Comparison of ENCODE assay signal across 11 cellular contexts in genomic region chr11:61092280-61092766, GRCh38. TPM values are rescaled to one million over a fixed set of nuclear protein-coding genes. Genes with fewer than 3 reads are reported as not detected.
A peak's percentile ranks its signal among the peaks of the same experiment; 100 is the strongest.
DNase-seq lines count a peak whose midpoint lies in the region; ATAC-seq and TF ChIP-seq lines count a peak whose summit lies in the region.
"Had no signal": no experiment of that assay in that cellular context is flagged by ENCODE, and none has a peak within 500 bp of the region (broad histone marks: within the 10 kb centered on the region; RNA-seq: fewer than 3 reads in every experiment).

No MANE protein-coding gene starts in this region.

- H3K27me3 Mint-ChIP-seq in activated T-cell treated with anti-CD3 and anti-CD28 coated beads, Interleukin-2, amount 50 U/mL, for 72 hours (ENCODE audit: low read depth): no peaks in the 10 kb centered on the region
- H3K27me3 Mint-ChIP-seq: type B pancreatic cell had no signal

- DNase-seq in activated T-cell treated with anti-CD3 and anti-CD28 coated beads, Interleukin-2, amount 50 U/mL, for 72 hours: peak; percentile 70 to 74
- DNase-seq in stimulated activated CD4-positive, alpha-beta T cell treated with anti-CD3 and anti-CD28 coated beads, Interleukin-1b, Interleukin-23, amount 100 ng/mL, for 48 hours: peak; percentile 69
- no peak for DNase-seq in NAMALWA (ENCODE audit: low spot score)
- DNase-seq in hepatocyte (ENCODE audit: low spot score): no peak
- no peak for DNase-seq in NCI-H2081 treated with DMSO at 0.1 percent for 48 hours (lab: John Stamatoyannopoulos, UW)
- no peak for DNase-seq in NCI-H226
- DNase-seq: immature natural killer cell, NCI-H1930 had no signal

- no peaks in the 10 kb centered on the region for H3K9me3 ChIP-seq in hepatocyte (ENCODE audit: low read depth)

- ATAC-seq in GM18498 (IDR thresholded peaks at IDR 0.05; ENCODE audit: unreplicated experiment): peak; percentile 34
- ATAC-seq in HG03045 (IDR thresholded peaks at IDR 0.05; ENCODE audit: unreplicated experiment): peak; percentile 61
- ATAC-seq in activated T-cell treated with anti-CD3 and anti-CD28 coated beads, Interleukin-2, amount 50 U/mL, for 72 hours (replicated peaks in 1 of 2): peak; percentile 65 to 76

- H3K27ac Mint-ChIP-seq in activated T-cell treated with anti-CD3 and anti-CD28 coated beads, Interleukin-2, amount 50 U/mL, for 72 hours: peak overlapping the region; percentile 95
- H3K27ac Mint-ChIP-seq: type B pancreatic cell had no signal

- H3K9me3 Mint-ChIP-seq in activated T-cell treated with anti-CD3 and anti-CD28 coated beads, Interleukin-2, amount 50 U/mL, for 72 hours: peaks cover 0 to 2% of the 10 kb centered on the region in 2 donors
- H3K9me3 Mint-ChIP-seq: immature natural killer cell, type B pancreatic cell had no signal

- H3K4me1 Mint-ChIP-seq in activated T-cell treated with anti-CD3 and anti-CD28 coated beads, Interleukin-2, amount 50 U/mL, for 72 hours (ENCODE audit: low read depth): peaks cover 87% of the 10 kb centered on the region

- H3K79me2 ChIP-seq in hepatocyte: no peaks in the 10 kb centered on the region

- H3K4me1 ChIP-seq in hepatocyte (ENCODE audit: insufficient read depth): no peaks in the 10 kb centered on the region

- H3K9me2 ChIP-seq in hepatocyte (replicated peaks; ENCODE audit: insufficient read depth): no peaks in the 10 kb centered on the region

- peaks cover 13% of the 10 kb centered on the region in 2 donors for H3K36me3 Mint-ChIP-seq in activated T-cell treated with anti-CD3 and anti-CD28 coated beads, Interleukin-2, amount 50 U/mL, for 72 hours (ENCODE audit: insufficient read depth in 2 of 2)
- H3K36me3 Mint-ChIP-seq: type B pancreatic cell had no signal

- no peak overlapping the region for H3K4me2 ChIP-seq in hepatocyte

- no peak overlapping the region for H2AFZ ChIP-seq in hepatocyte

- no peak for TF ChIP-seq CTCF in hepatocyte (IDR thresholded peaks at IDR 0.05; ENCODE audit: poor library complexity)

- H4K20me1 ChIP-seq in hepatocyte (ENCODE audit: insufficient read depth, poor library complexity, severe bottlenecking): no peaks in the 10 kb centered on the region

- peak overlapping the region; percentile 93 to 97 for H3K4me3 Mint-ChIP-seq in activated T-cell treated with anti-CD3 and anti-CD28 coated beads, Interleukin-2, amount 50 U/mL, for 72 hours
- H3K4me3 Mint-ChIP-seq: immature natural killer cell, type B pancreatic cell had no signal

- 85% methylated on average over 7 of the region's 10 CpGs for WGBS in hepatocyte (ENCODE audit: low lambda C conversion rate, missing lambda C conversion rate)

- H3K4me3 ChIP-seq in hepatocyte: no peak overlapping the region

- no peak overlapping the region for H3K27ac ChIP-seq in hepatocyte

- H3K27me3 ChIP-seq in hepatocyte: no peaks in the 10 kb centered on the region

- H3K36me3 ChIP-seq in hepatocyte (replicated peaks; ENCODE audit: insufficient read depth, low read depth): no peaks in the 10 kb centered on the region

RNA-seq across cellular contexts. Expression of gene CD5, which starts 10.0 kb away (rescaled TPM):
- total RNA-seq in activated T-cell treated with anti-CD3 and anti-CD28 coated beads, Interleukin-2, amount 50 U/mL, for 72 hours: 100 to 1,000 TPM; 285 to 317 TPM
- total RNA-seq in hepatocyte: not detected in 2 replicates
- polyA plus RNA-seq in hepatocyte: 0.06 TPM in 1 of 2 replicates, not detected in the other

Comparison
In these comparisons a context has a peak if more than half of its experiments do, and no peak if none do; other contexts are left out.
1. DNase-seq: peak in activated T-cell treated with anti-CD3 and anti-CD28 coated beads, Interleukin-2, amount 50 U/mL, for 72 hours (2 of 2) and stimulated activated CD4-positive, alpha-beta T cell treated with anti-CD3 and anti-CD28 coated beads, Interleukin-1b, Interleukin-23, amount 100 ng/mL, for 48 hours (single experiment); none in NAMALWA (single experiment), hepatocyte (single experiment), NCI-H2081 treated with DMSO at 0.1 percent for 48 hours (single experiment) and NCI-H226 (single experiment).
2. RNA of gene CD5, which starts 10.0 kb away (total RNA-seq): 285 to 317 TPM in activated T-cell treated with anti-CD3 and anti-CD28 coated beads, Interleukin-2, amount 50 U/mL, for 72 hours; not detected in hepatocyte; every median in the first group is over 100 times any median in the second.
3. Peak in every context shown above with its lines, with median percentiles within 50 percentile points of each other: ATAC-seq.